30 cellular contexts compared by ENCODE assay signal in the genomic region with DNA sequence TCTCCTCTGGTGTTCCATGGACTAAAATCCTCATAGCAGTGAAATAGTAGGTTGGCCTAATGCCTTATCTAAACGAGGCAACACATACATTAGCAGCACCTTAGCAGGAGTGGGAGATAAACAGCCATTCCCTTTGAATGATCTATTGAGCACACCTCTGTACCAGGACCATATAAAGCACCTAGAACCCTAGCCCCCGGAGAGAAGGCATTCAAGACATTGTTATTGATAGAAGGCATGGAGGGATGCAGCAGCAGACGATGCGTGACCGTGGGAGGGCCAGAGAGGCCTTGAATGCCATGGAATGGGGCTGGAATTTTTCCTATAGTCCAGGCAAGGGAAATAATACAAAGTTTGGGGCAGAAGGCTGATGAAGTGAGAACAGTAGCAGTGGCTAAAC. TPM values are rescaled to one million over a fixed set of nuclear protein-coding genes. Genes with fewer than 3 reads are reported as not detected.
"Had no signal": no experiment of that assay in that cellular context is flagged by ENCODE, and none has a peak within 500 bp of the region (broad histone marks: within the 10 kb centered on the region; RNA-seq: fewer than 3 reads in every experiment).

No MANE protein-coding gene starts in this region.

- H3K27me3 ChIP-seq: pancreas, vagina had no signal

- H3K9me3 ChIP-seq: left lung, mucosa of descending colon, pancreas, prostate gland, spleen, tibial nerve, vagina had no signal

- H3K4me3 ChIP-seq: left lung, lung, mucosa of descending colon, pancreas, prostate gland, spleen, tibial nerve, vagina had no signal

- H3K36me3 ChIP-seq: left lung, pancreas, prostate gland, spleen, tibial nerve, vagina had no signal

- H3K9me3 Mint-ChIP-seq: immature natural killer cell; natural killer cell treated with Interleukin-12 subunit alpha and Interleukin-12 subunit beta and Interleukin-15 and Interleukin-18, amount 100 ng/mL, for 72 hours; stimulated activated effector memory CD8-positive, alpha-beta T cell treated with anti-CD3 and anti-CD28 coated beads, Interleukin-12 subunit alpha, Interleukin-12 subunit beta, amount 100 ng/mL, for 72 hours; stimulated activated naive CD8-positive, alpha-beta T cell treated with anti-CD3 and anti-CD28 coated beads, Interleukin-15, amount 100 ng/mL, for 72 hours; type B pancreatic cell had no signal

- H3K4me1 Mint-ChIP-seq: immature natural killer cell; stimulated activated effector memory CD8-positive, alpha-beta T cell treated with anti-CD3 and anti-CD28 coated beads, Interleukin-12 subunit alpha, Interleukin-12 subunit beta, amount 100 ng/mL, for 72 hours; stimulated activated naive CD8-positive, alpha-beta T cell treated with anti-CD3 and anti-CD28 coated beads, Interleukin-15, amount 100 ng/mL, for 72 hours had no signal

- H3K4me3 Mint-ChIP-seq: immature natural killer cell; naive thymus-derived CD4-positive, alpha-beta T cell; natural killer cell treated with Interleukin-12 subunit alpha and Interleukin-12 subunit beta and Interleukin-15 and Interleukin-18, amount 100 ng/mL, for 72 hours; stimulated activated effector memory CD8-positive, alpha-beta T cell treated with anti-CD3 and anti-CD28 coated beads, Interleukin-12 subunit alpha, Interleukin-12 subunit beta, amount 100 ng/mL, for 72 hours; stimulated activated naive CD8-positive, alpha-beta T cell treated with anti-CD3 and anti-CD28 coated beads, Interleukin-15, amount 100 ng/mL, for 72 hours; type B pancreatic cell had no signal

- ATAC-seq: left colon; left lung; mucosa of descending colon; naive thymus-derived CD4-positive, alpha-beta T cell; natural killer cell treated with Interleukin-12 subunit alpha and Interleukin-12 subunit beta and Interleukin-15 and Interleukin-18, amount 100 ng/mL, for 72 hours; pancreas; right cardiac atrium; sciatic nerve; stimulated activated effector memory CD8-positive, alpha-beta T cell treated with anti-CD3 and anti-CD28 coated beads, Interleukin-12 subunit alpha, Interleukin-12 subunit beta, amount 100 ng/mL, for 72 hours; stimulated activated naive CD8-positive, alpha-beta T cell treated with anti-CD3 and anti-CD28 coated beads, Interleukin-15, amount 100 ng/mL, for 72 hours had no signal

- H3K27ac ChIP-seq: left lung, pancreas, prostate gland, spleen, tibial nerve, vagina had no signal

- DNase-seq: hippocampal formation; immature natural killer cell; kidney; left colon; left lung; midbrain; mucosa of descending colon; naive thymus-derived CD4-positive, alpha-beta T cell; nucleus accumbens; pancreas; posterior cingulate gyrus; retina; right cardiac atrium; small intestine; spleen; stimulated activated CD4-positive, alpha-beta T cell treated with anti-CD3 and anti-CD28 coated beads, Interleukin-4, amount 100 ng/mL, for 24 hours; stimulated activated naive CD4-positive, alpha-beta T cell treated with Interleukin-2 at 50 U/mL for 16 hours; stimulated activated naive CD8-positive, alpha-beta T cell treated with anti-CD3 and anti-CD28 coated beads, Interleukin-15, amount 100 ng/mL, for 72 hours; substantia nigra had no signal

- H3K36me3 Mint-ChIP-seq: immature natural killer cell; naive thymus-derived CD4-positive, alpha-beta T cell; natural killer cell treated with Interleukin-12 subunit alpha and Interleukin-12 subunit beta and Interleukin-15 and Interleukin-18, amount 100 ng/mL, for 72 hours; stimulated activated effector memory CD8-positive, alpha-beta T cell treated with anti-CD3 and anti-CD28 coated beads, Interleukin-12 subunit alpha, Interleukin-12 subunit beta, amount 100 ng/mL, for 72 hours; type B pancreatic cell had no signal

- H3K27ac Mint-ChIP-seq: immature natural killer cell; naive thymus-derived CD4-positive, alpha-beta T cell; natural killer cell treated with Interleukin-12 subunit alpha and Interleukin-12 subunit beta and Interleukin-15 and Interleukin-18, amount 100 ng/mL, for 72 hours; stimulated activated effector memory CD8-positive, alpha-beta T cell treated with anti-CD3 and anti-CD28 coated beads, Interleukin-12 subunit alpha, Interleukin-12 subunit beta, amount 100 ng/mL, for 72 hours; stimulated activated naive CD8-positive, alpha-beta T cell treated with anti-CD3 and anti-CD28 coated beads, Interleukin-15, amount 100 ng/mL, for 72 hours; type B pancreatic cell had no signal

- H3K4me1 ChIP-seq: pancreas, prostate gland, vagina had no signal

- FAIRE-seq: islet of Langerhans, kidney, pancreas, small intestine had no signal

RNA-seq across cellular contexts. Expression of a gene that starts 6.6 kb away (rescaled TPM):
- total RNA-seq: mesenteric fat pad; natural killer cell treated with Interleukin-12 subunit alpha and Interleukin-12 subunit beta and Interleukin-15 and Interleukin-18, amount 100 ng/mL, for 72 hours; osteoblast had no signal
- polyA plus RNA-seq: immature natural killer cell; naive thymus-derived CD4-positive, alpha-beta T cell had no signal
